11 cellular contexts compared by ENCODE assay signal in the genomic region with DNA sequence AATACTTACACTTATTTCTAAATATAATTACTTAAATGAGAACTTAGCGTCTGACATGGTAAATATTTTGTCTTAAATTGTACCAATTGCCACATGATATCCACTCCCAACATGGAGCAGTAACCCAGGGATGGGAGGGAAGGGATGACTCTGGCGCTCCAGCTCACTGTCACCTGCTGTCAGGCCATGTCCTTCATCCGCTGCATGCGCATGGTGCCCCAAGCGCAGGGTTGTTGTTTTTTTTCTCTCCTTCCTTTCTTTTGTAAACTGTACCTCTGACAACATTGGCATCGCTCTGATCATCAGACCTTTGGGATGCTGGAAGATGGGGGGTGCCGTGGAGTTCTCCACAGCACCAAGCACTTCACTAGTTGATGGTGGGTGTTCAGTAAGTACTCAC.
"Had no signal": no experiment of that assay in that cellular context is flagged by ENCODE, and none has a peak within 500 bp of the region (broad histone marks: within the 10 kb centered on the region; RNA-seq: fewer than 3 reads in every experiment).

No MANE protein-coding gene starts in this region.

- H3K36me3 ChIP-seq: HAP-1 had no signal

- H3K4me2 ChIP-seq: GM23338 had no signal

- H3K9me3 Mint-ChIP-seq: GM23338, H9, HFFc6 had no signal

- H3K9ac ChIP-seq: GM23248 had no signal

- H3K4me3 Mint-ChIP-seq: GM23338, H9, HFFc6 had no signal

- H3K9me3 ChIP-seq: HAP-1 had no signal

- H2AFZ ChIP-seq: GM23248, GM23338 had no signal

- DNase-seq: GM23248, GOT3, H7, H9, HCEC 1CT, HFFc6 had no signal

- H3K4me3 ChIP-seq: GM23248, GM23338, HAP-1 had no signal

- FAIRE-seq: H1, H54 had no signal

- ATAC-seq: GM23338, HCT116 had no signal

- H3K27ac Mint-ChIP-seq: GM23338, H9, HFFc6 had no signal

- H3K27ac ChIP-seq: GM23248 had no signal

- H3K4me1 ChIP-seq: HAP-1 had no signal
